ENCODE assay signal across 1 cellular context in the genomic region with DNA sequence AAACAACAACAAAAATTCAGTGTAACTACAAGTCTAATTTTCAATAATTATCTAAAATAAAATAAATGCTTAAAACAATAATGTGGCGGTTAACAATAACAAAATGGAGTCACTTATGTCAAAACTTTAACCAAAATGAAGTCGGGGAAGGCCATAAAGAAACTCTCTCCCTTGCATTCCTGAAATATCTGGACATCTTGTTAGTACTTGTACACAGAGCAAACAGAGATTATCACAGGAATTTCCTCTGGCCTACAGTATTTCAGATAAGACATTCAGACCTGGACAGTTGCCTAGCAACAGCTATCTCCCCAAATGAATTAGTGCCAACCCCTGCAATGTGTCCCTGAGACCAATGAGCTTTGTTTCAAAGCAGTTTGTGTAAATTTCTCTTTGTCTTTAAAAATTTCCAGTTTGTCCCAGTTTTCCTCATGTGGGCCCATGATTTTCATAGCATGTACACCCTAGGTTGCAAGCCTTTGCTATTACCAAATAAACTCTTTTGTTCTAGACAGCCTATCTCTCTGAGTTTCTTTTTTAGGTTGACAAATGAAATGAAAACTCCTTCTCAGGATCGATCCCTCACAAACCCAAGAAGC.
TF ChIP-seq lines count a peak whose summit lies in the region.

No MANE protein-coding gene starts in this region.

TF ChIP-seq in HepG2, 621 proteins besides CTCF, POLR2A, EP300 and RAD21 (continued from another document and continues in another):
- TF ChIP-seq HMGXB4 (CRISPR knock-in tag; IDR thresholded peaks at IDR 0.05; ENCODE audit: borderline replicate concordance in 1 of 2, low read depth in 1 of 2) (no peak), ZNF782 (CRISPR knock-in tag; IDR thresholded peaks at IDR 0.05; ENCODE audit: borderline replicate concordance) (no peak), HOXD1 (CRISPR knock-in tag; IDR thresholded peaks at IDR 0.05) (no peak), HMG20B (CRISPR knock-in tag; conservative IDR thresholded peaks at IDR 0.05) (peak; percentile 83; the same call in 1 of the 2 replicates), PAF1 (CRISPR knock-in tag; IDR thresholded peaks at IDR 0.05) (no peak), THAP11 (CRISPR knock-in tag; IDR thresholded peaks at IDR 0.05) (peak; percentile 41), ZNF556 (CRISPR knock-in tag; IDR thresholded peaks at IDR 0.05; ENCODE audit: borderline replicate concordance) (no peak), SALL1 (CRISPR knock-in tag; IDR thresholded peaks at IDR 0.05) (peak; percentile 57; the same call in 1 of the 2 replicates), ZUFSP (CRISPR knock-in tag; IDR thresholded peaks at IDR 0.05; ENCODE audit: borderline replicate concordance) (no peak), MIER3 (CRISPR knock-in tag; IDR thresholded peaks at IDR 0.05; ENCODE audit: borderline replicate concordance) (peak; percentile 62; the same call in 1 of the 2 replicates), PRDM10 (CRISPR knock-in tag; IDR thresholded peaks at IDR 0.05; ENCODE audit: low read depth) (no peak), ZNF709 (CRISPR knock-in tag; IDR thresholded peaks at IDR 0.05) (no peak), ZFP41 (CRISPR knock-in tag; IDR thresholded peaks at IDR 0.05; ENCODE audit: borderline replicate concordance) (no peak), NCOA1 (CRISPR knock-in tag; IDR thresholded peaks at IDR 0.05) (peak; percentile 76; the same call in 1 of the 2 replicates), HDAC1 (CRISPR knock-in tag; IDR thresholded peaks at IDR 0.05) (peak; percentile 69; the same call in 1 of the 2 replicates), THAP8 (CRISPR knock-in tag; IDR thresholded peaks at IDR 0.05; ENCODE audit: borderline replicate concordance) (no peak), GABPB1 (CRISPR knock-in tag; IDR thresholded peaks at IDR 0.05) (no peak), ELF1 (CRISPR knock-in tag; IDR thresholded peaks at IDR 0.05) (no peak), FOXK2 (IDR thresholded peaks at IDR 0.05) (no peak), SMYD3 (CRISPR knock-in tag; IDR thresholded peaks at IDR 0.05) (0 out of 2 replicates have a peak, but pooled peaks have one; percentile 46), GLI4 (CRISPR knock-in tag; IDR thresholded peaks at IDR 0.05; ENCODE audit: borderline replicate concordance) (no peak), STAT5B (CRISPR knock-in tag; IDR thresholded peaks at IDR 0.05) (no peak)
- TF ChIP-seq, protein P1, sequence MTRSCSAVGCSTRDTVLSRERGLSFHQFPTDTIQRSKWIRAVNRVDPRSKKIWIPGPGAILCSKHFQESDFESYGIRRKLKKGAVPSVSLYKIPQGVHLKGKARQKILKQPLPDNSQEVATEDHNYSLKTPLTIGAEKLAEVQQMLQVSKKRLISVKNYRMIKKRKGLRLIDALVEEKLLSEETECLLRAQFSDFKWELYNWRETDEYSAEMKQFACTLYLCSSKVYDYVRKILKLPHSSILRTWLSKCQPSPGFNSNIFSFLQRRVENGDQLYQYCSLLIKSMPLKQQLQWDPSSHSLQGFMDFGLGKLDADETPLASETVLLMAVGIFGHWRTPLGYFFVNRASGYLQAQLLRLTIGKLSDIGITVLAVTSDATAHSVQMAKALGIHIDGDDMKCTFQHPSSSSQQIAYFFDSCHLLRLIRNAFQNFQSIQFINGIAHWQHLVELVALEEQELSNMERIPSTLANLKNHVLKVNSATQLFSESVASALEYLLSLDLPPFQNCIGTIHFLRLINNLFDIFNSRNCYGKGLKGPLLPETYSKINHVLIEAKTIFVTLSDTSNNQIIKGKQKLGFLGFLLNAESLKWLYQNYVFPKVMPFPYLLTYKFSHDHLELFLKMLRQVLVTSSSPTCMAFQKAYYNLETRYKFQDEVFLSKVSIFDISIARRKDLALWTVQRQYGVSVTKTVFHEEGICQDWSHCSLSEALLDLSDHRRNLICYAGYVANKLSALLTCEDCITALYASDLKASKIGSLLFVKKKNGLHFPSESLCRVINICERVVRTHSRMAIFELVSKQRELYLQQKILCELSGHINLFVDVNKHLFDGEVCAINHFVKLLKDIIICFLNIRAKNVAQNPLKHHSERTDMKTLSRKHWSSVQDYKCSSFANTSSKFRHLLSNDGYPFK (CRISPR knock-in tag; IDR thresholded peaks at IDR 0.05; ENCODE audit: borderline replicate concordance), result no peak
- TF ChIP-seq, protein P2, sequence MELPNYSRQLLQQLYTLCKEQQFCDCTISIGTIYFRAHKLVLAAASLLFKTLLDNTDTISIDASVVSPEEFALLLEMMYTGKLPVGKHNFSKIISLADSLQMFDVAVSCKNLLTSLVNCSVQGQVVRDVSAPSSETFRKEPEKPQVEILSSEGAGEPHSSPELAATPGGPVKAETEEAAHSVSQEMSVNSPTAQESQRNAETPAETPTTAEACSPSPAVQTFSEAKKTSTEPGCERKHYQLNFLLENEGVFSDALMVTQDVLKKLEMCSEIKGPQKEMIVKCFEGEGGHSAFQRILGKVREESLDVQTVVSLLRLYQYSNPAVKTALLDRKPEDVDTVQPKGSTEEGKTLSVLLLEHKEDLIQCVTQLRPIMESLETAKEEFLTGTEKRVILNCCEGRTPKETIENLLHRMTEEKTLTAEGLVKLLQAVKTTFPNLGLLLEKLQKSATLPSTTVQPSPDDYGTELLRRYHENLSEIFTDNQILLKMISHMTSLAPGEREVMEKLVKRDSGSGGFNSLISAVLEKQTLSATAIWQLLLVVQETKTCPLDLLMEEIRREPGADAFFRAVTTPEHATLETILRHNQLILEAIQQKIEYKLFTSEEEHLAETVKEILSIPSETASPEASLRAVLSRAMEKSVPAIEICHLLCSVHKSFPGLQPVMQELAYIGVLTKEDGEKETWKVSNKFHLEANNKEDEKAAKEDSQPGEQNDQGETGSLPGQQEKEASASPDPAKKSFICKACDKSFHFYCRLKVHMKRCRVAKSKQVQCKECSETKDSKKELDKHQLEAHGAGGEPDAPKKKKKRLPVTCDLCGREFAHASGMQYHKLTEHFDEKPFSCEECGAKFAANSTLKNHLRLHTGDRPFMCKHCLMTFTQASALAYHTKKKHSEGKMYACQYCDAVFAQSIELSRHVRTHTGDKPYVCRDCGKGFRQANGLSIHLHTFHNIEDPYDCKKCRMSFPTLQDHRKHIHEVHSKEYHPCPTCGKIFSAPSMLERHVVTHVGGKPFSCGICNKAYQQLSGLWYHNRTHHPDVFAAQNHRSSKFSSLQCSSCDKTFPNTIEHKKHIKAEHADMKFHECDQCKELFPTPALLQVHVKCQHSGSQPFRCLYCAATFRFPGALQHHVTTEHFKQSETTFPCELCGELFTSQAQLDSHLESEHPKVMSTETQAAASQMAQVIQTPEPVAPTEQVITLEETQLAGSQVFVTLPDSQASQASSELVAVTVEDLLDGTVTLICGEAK (IDR thresholded peaks at IDR 0.05), result no peak
- TF ChIP-seq, protein P2 (CRISPR knock-in tag; IDR thresholded peaks at IDR 0.05), result no peak
- TF ChIP-seq, protein P3, sequence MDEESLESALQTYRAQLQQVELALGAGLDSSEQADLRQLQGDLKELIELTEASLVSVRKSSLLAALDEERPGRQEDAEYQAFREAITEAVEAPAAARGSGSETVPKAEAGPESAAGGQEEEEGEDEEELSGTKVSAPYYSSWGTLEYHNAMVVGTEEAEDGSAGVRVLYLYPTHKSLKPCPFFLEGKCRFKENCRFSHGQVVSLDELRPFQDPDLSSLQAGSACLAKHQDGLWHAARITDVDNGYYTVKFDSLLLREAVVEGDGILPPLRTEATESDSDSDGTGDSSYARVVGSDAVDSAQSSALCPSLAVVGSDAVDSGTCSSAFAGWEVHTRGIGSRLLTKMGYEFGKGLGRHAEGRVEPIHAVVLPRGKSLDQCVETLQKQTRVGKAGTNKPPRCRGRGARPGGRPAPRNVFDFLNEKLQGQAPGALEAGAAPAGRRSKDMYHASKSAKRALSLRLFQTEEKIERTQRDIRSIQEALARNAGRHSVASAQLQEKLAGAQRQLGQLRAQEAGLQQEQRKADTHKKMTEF (CRISPR knock-in tag; IDR thresholded peaks at IDR 0.05), result peak; percentile 65; the same call in 1 of the 2 replicates
- TF ChIP-seq, protein P4, sequence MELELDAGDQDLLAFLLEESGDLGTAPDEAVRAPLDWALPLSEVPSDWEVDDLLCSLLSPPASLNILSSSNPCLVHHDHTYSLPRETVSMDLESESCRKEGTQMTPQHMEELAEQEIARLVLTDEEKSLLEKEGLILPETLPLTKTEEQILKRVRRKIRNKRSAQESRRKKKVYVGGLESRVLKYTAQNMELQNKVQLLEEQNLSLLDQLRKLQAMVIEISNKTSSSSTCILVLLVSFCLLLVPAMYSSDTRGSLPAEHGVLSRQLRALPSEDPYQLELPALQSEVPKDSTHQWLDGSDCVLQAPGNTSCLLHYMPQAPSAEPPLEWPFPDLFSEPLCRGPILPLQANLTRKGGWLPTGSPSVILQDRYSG (CRISPR knock-in tag; IDR thresholded peaks at IDR 0.05), result 0 out of 2 replicates have a peak, but pooled peaks have one; percentile 8
- TF ChIP-seq, protein P5, sequence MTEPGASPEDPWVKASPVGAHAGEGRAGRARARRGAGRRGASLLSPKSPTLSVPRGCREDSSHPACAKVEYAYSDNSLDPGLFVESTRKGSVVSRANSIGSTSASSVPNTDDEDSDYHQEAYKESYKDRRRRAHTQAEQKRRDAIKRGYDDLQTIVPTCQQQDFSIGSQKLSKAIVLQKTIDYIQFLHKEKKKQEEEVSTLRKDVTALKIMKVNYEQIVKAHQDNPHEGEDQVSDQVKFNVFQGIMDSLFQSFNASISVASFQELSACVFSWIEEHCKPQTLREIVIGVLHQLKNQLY (CRISPR knock-in tag; IDR thresholded peaks at IDR 0.05), result peak; percentile 68; the same call in 1 of the 2 replicates
